16 cellular contexts compared by ENCODE assay signal in genomic region chr4:155615054-155615887, GRCh38. TPM values are rescaled to one million over a fixed set of nuclear protein-coding genes. Genes with fewer than 3 reads are reported as not detected.
DNase-seq lines count a peak whose midpoint lies in the region; ATAC-seq, FAIRE-seq and TF ChIP-seq lines count a peak whose summit lies in the region.
"Had no signal": no experiment of that assay in that cellular context is flagged by ENCODE, and none has a peak within 500 bp of the region (broad histone marks: within the 10 kb centered on the region; RNA-seq: fewer than 3 reads in every experiment).

No MANE protein-coding gene starts in this region.

- SMC1A ChIA-PET in GM12878 (lab: Charles Lee; ENCODE audit: uncharacterized antibody, unreplicated experiment) = interaction anchor here (0.8 to 4.2 kb wide), 29 partner anchors 10 to 172 kb away, joined by 3 to 50 read pairs (median 4); partner anchors contain the start of genes GUCY1A1 and GUCY1B1

- H2AFZ ChIP-seq in GM12878 (ENCODE audit: control insufficient read depth, low read depth, low read length) = no peak overlapping the region

- 18% methylated on average over 4 of the region's 4 CpGs for WGBS in GM12878 (ENCODE audit: insufficient coverage, insufficient replicate concordance, low lambda C conversion rate, missing lambda C conversion rate)
- 70 to 100% methylated on average over 4 of the region's 4 CpGs for WGBS in gastroesophageal sphincter (ENCODE audit: low coverage in 1 of 2), 2 donors

- H3K9me3 ChIP-seq in GM12878 (replicated peaks; ENCODE audit: control insufficient read depth, insufficient read depth, low read length) (no peaks in the 10 kb centered on the region), gastroesophageal sphincter (no peaks in the 10 kb centered on the region)
- H3K9me3 ChIP-seq: adrenal gland, thyroid gland had no signal

- H3K27me3 Mint-ChIP-seq in stimulated activated naive CD8-positive, alpha-beta T cell treated with anti-CD3 and anti-CD28 coated beads, Interleukin-15, Interleukin-2, amounts not matched to agents 100 ng/mL and 50 ng/mL, for 24 hours = peaks cover 21% of the 10 kb centered on the region

- H4K20me1 ChIP-seq in GM12878 (ENCODE audit: control insufficient read depth, insufficient read depth) = no peaks in the 10 kb centered on the region

- peak overlapping the region; percentile 4 for H3K4me3 Mint-ChIP-seq in stimulated activated naive CD8-positive, alpha-beta T cell treated with anti-CD3 and anti-CD28 coated beads, Interleukin-15, Interleukin-2, amounts not matched to agents 100 ng/mL and 50 ng/mL, for 24 hours

- CTCF ChIA-PET in GM12878 (lab: Yijun Ruan, JAX) = interaction anchor here (0.9 to 2.4 kb wide), 6 partner anchors 8 to 86 kb away, joined by 3 to 14 read pairs (median 4); no protein-coding TSS in a partner anchor

- POLR2A ChIA-PET in GM12878 (lab: Charles Lee) = interaction anchor here (0.6 to 2.9 kb wide), 6 partner anchors 9 to 294 kb away, joined by 3 to 16 read pairs (median 4); no protein-coding TSS in a partner anchor

- H3K4me3 ChIP-seq in GM12878 = no peak overlapping the region
- H3K4me3 ChIP-seq in gastroesophageal sphincter = no peak overlapping the region
- H3K4me3 ChIP-seq in coronary artery = no peak overlapping the region
- H3K4me3 ChIP-seq: adrenal gland, thyroid gland had no signal

- H3K4me2 ChIP-seq in GM12878 (ENCODE audit: control insufficient read depth, insufficient read depth) = peak overlapping the region; percentile 25; the same call in 1 of the 2 replicates

- TF ChIP-seq RAD21 in GM12878 (IDR thresholded peaks at IDR 0.05; ENCODE audit: insufficient read depth, low read depth, low read length) = no peak

- BruUV-seq in GM12878 (replicated peaks; lab: Mats Ljungman, UMichigan) = TSS peak; percentile 100

- no peaks in the 10 kb centered on the region for H3K36me3 ChIP-seq in GM12878 (ENCODE audit: control insufficient read depth in 2 of 2, insufficient read depth in 2 of 2, low read length in 1 of 2)
- no peaks in the 10 kb centered on the region for H3K36me3 ChIP-seq in gastroesophageal sphincter
- H3K36me3 ChIP-seq: adrenal gland, thyroid gland had no signal

- H3K27me3 ChIP-seq in GM12878 (replicated peaks in 1 of 2; ENCODE audit: control insufficient read depth in 2 of 2, insufficient read depth in 2 of 2, low read length in 1 of 2) (no peaks in the 10 kb centered on the region; a peak in 1 of 4 replicates), gastroesophageal sphincter (no peaks in the 10 kb centered on the region), foreskin keratinocyte (no peaks in the 10 kb centered on the region)
- H3K27me3 ChIP-seq: adrenal gland, thyroid gland had no signal

- H3K36me3 Mint-ChIP-seq in stimulated activated naive CD8-positive, alpha-beta T cell treated with anti-CD3 and anti-CD28 coated beads, Interleukin-15, Interleukin-2, amounts not matched to agents 100 ng/mL and 50 ng/mL, for 24 hours (ENCODE audit: low read depth) = no peaks in the 10 kb centered on the region

- no peaks in the 10 kb centered on the region for H3K79me2 ChIP-seq in GM12878 (ENCODE audit: control insufficient read depth, insufficient read depth, low read length)

- H3K4me1 ChIP-seq in GM12878 (ENCODE audit: control insufficient read depth, insufficient read depth, low read length) = no peaks in the 10 kb centered on the region
- H3K4me1 ChIP-seq in gastroesophageal sphincter = no peaks in the 10 kb centered on the region
- H3K4me1 ChIP-seq in foreskin keratinocyte = peaks cover 5% of the 10 kb centered on the region
- H3K4me1 ChIP-seq: adrenal gland, thyroid gland had no signal

- in situ Hi-C loops in GM12878 (cut with MboI) = no loop called here

- no peaks in the 10 kb centered on the region for H3K9me3 Mint-ChIP-seq in stimulated activated naive CD8-positive, alpha-beta T cell treated with anti-CD3 and anti-CD28 coated beads, Interleukin-15, Interleukin-2, amounts not matched to agents 100 ng/mL and 50 ng/mL, for 24 hours

- H3K4me1 Mint-ChIP-seq in stimulated activated naive CD8-positive, alpha-beta T cell treated with anti-CD3 and anti-CD28 coated beads, Interleukin-15, Interleukin-2, amounts not matched to agents 100 ng/mL and 50 ng/mL, for 24 hours (ENCODE audit: low read depth) = peaks cover 6% of the 10 kb centered on the region

- peak; percentile 35 for FAIRE-seq in GM12878 (lab: Jason Lieb, UNC)

- TF ChIP-seq POLR2A in GM12878 (IDR thresholded peaks at IDR 0.05; ENCODE audit: low read depth, low read length) = no peak
- no peak for TF ChIP-seq POLR2A in gastroesophageal sphincter (IDR thresholded peaks at IDR 0.05)

- intact Hi-C loops in GM12878 (cut with micrococcal nuclease; ENCODE audit: unreplicated experiment) = no loop called here

- DNase-seq in stimulated activated naive CD8-positive, alpha-beta T cell treated with anti-CD3 and anti-CD28 coated beads, Interleukin-15, Interleukin-2, amounts not matched to agents 100 U/mL and 50 U/mL, for 24 hours = no peak
- DNase-seq in GM12878 (ENCODE audit: low read depth, low spot score) (no peak), coronary artery (ENCODE audit: low spot score) (no peak), foreskin keratinocyte (no peak), inferior parietal cortex (ENCODE audit: extremely low spot score) (no peak)
- DNase-seq: ACHN, adrenal gland, H7, midbrain, NCI-H1092 treated with DMSO at 0.1 percent for 48 hours, NCI-H446 treated with DMSO at 0.1 percent for 48 hours, thyroid gland had no signal

- TF ChIP-seq CTCF in GM12878 (IDR thresholded peaks at IDR 0.05 in 2 of 3, conservative IDR thresholded peaks at IDR 0.05 in 1 of 3; ENCODE audit: control insufficient read depth in 2 of 3, extremely low read depth in 1 of 3, insufficient read depth in 1 of 3, low read depth in 3 of 3, low read length in 3 of 3) (no peak), gastroesophageal sphincter (IDR thresholded peaks at IDR 0.05) (no peak), coronary artery (IDR thresholded peaks at IDR 0.05) (no peak), foreskin keratinocyte (conservative IDR thresholded peaks at IDR 0.05) (no peak)

- H3K27ac ChIP-seq in GM12878 (ENCODE audit: control insufficient read depth, insufficient read depth) (no peak overlapping the region), gastroesophageal sphincter (no peak overlapping the region), coronary artery (no peak overlapping the region), foreskin keratinocyte (no peak overlapping the region)
- H3K27ac ChIP-seq: adrenal gland, thyroid gland had no signal

- TF ChIP-seq EP300 in GM12878 (IDR thresholded peaks at IDR 0.05; ENCODE audit: borderline replicate concordance in 1 of 2, control insufficient read depth in 1 of 2, low read depth in 2 of 2, low read length in 2 of 2) (no peak), gastroesophageal sphincter (IDR thresholded peaks at IDR 0.05) (no peak)

- no peak for ATAC-seq in stimulated activated naive CD8-positive, alpha-beta T cell treated with anti-CD3 and anti-CD28 coated beads, Interleukin-15, Interleukin-2, amounts not matched to agents 100 U/mL and 50 U/mL, for 24 hours
- ATAC-seq in HG03060 (IDR thresholded peaks at IDR 0.05; ENCODE audit: low read depth, unreplicated experiment) (peak; percentile 42), GM12878 (peak; percentile 70), gastroesophageal sphincter (no peak), foreskin keratinocyte (no peak)
- ATAC-seq: activated CD4-positive, CD25-positive, alpha-beta regulatory T cell treated with anti-CD3 and anti-CD28 coated beads, Interleukin-2, amount 50 U/mL, for 24 hours had no signal

- H3K9ac ChIP-seq in GM12878 (ENCODE audit: control insufficient read depth, insufficient read depth, low read length) = no peak overlapping the region

- RAD21 ChIA-PET in GM12878 (lab: Charles Lee; ENCODE audit: unreplicated experiment) = interaction anchor here (0.8 to 2.5 kb wide), 19 partner anchors 9 to 148 kb away, joined by 3 to 17 read pairs (median 4); partner anchors contain the start of genes GUCY1A1 and GUCY1B1

- peak overlapping the region; percentile 68 for H3K27ac Mint-ChIP-seq in stimulated activated naive CD8-positive, alpha-beta T cell treated with anti-CD3 and anti-CD28 coated beads, Interleukin-15, Interleukin-2, amounts not matched to agents 100 ng/mL and 50 ng/mL, for 24 hours

TF ChIP-seq in GM12878, 131 proteins besides CTCF, POLR2A, EP300 and RAD21 (continues in another document):
- TF ChIP-seq ZNF217 (IDR thresholded peaks at IDR 0.05) (no peak), RAD51 (IDR thresholded peaks at IDR 0.05) (0 out of 2 replicates have a peak, but pooled peaks have one; percentile 7)

RNA-seq across cellular contexts. Expression of gene GUCY1A1, which starts 51.4 kb away (rescaled TPM):
- 36.6 and 36.9 TPM in 2 replicates for total RNA-seq in GM12878 (2013; cell fraction: nucleolus; rRNA removed)
- total RNA-seq in GM12878 (2014; rRNA removed) (0.51 and 0.76 TPM in 2 replicates), GM12878 (2014; rRNA removed; fragmentation: Illumina TruSeq; extraction: Trizol) (0.74 and 0.98 TPM in 2 replicates), GM12878 (2021) (0.46 and 0.48 TPM in 2 replicates), gastroesophageal sphincter (100 to 1,000 TPM in 2 of 4 donors, 10 to 100 TPM in 2; 69.4 to 196 (median 144) TPM), foreskin keratinocyte (0.11 TPM in 1 of 2 replicates, not detected in the other)
- 0.13 TPM for polyA plus RNA-seq in GM12878 (2011; ENCODE audit: low read depth)
- polyA plus RNA-seq in GM12878 (2011; rRNA removed) (22.6 and 24.3 TPM in 2 replicates), GM12878 (2014; fragmentation: Illumina TruSeq; extraction: Trizol) (0.54 and 0.87 TPM in 2 replicates), GM12878 (2014; fragmentation: Nextera tagmentation; extraction: Ambion mirVana) (1 to 10 TPM in 1 of 2 experiments, under 1 TPM in 1; 0.57 to 1.1 TPM), GM12878 (2014; rRNA removed) (0.50 and 0.60 TPM in 2 replicates), GM12878 (2016; fragmentation: Nextera tagmentation; extraction: Ambion mirVana) (1 to 10 TPM in 1 of 2 experiments, under 1 TPM in 1; 0.44 to 1.0 TPM), foreskin keratinocyte (0.08 TPM in 1 of 2 replicates, not detected in the other)
- polyA plus RNA-seq in GM12878 (2011; cell fraction: cytosol; rRNA removed) = 15.3 and 16.9 TPM in 2 replicates
- polyA plus RNA-seq in GM12878 (2011; cell fraction: nucleus; rRNA removed) = 15.6 and 16.6 TPM in 2 replicates
- polyA plus RNA-seq in GM12878 (2012) = 0.20 and 0.38 TPM in 2 replicates
- 49.1 and 54.0 TPM in 2 replicates for polyA minus RNA-seq in GM12878 (2011; rRNA and poly(A)+ RNA removed)
- polyA minus RNA-seq in GM12878 (2011; cell fraction: cytosol; rRNA and poly(A)+ RNA removed) = 10.7 and 12.0 TPM in 2 replicates
- polyA minus RNA-seq in GM12878 (2011; cell fraction: nucleus; rRNA and poly(A)+ RNA removed) = 16.9 and 20.4 TPM in 2 replicates

Comparison
In these comparisons a context has a peak if more than half of its experiments do, and no peak if none do; other contexts are left out.
1. ATAC-seq: peak in HG03060 (single experiment) and GM12878 (single experiment); none in stimulated activated naive CD8-positive, alpha-beta T cell treated with anti-CD3 and anti-CD28 coated beads, Interleukin-15, Interleukin-2, amounts not matched to agents 100 U/mL and 50 U/mL, for 24 hours (single experiment), gastroesophageal sphincter (single experiment) and foreskin keratinocyte (single experiment).